Comparison of ENCODE assay signal across 14 cellular contexts in genomic region chr17:19388791-19389190, GRCh38. TPM values are rescaled to one million over a fixed set of nuclear protein-coding genes. Genes with fewer than 3 reads are reported as not detected.
A peak's percentile ranks its signal among the peaks of the same experiment; 100 is the strongest.
DNase-seq lines count a peak whose midpoint lies in the region; ATAC-seq, FAIRE-seq and TF ChIP-seq lines count a peak whose summit lies in the region.
"Had no signal": no experiment of that assay in that cellular context is flagged by ENCODE, and none has a peak within 500 bp of the region (broad histone marks: within the 10 kb centered on the region; RNA-seq: fewer than 3 reads in every experiment).

No MANE protein-coding gene starts in this region.

- H3K27me3 ChIP-seq in IMR-90 (ENCODE audit: control insufficient read depth, insufficient read depth, low read length) (no peaks in the 10 kb centered on the region), adrenal gland (no peaks in the 10 kb centered on the region), suprapubic skin (no peaks in the 10 kb centered on the region)
- H3K27me3 ChIP-seq: BLaER1 had no signal

- H2AK9ac ChIP-seq in IMR-90 (replicated peaks; ENCODE audit: low read depth, low read length, poor library complexity) = no peak overlapping the region

- H3K27ac ChIP-seq in IMR-90 (ENCODE audit: insufficient read depth, low read length) (peak overlapping the region; percentile 95; the same call in 1 of the 2 replicates), adrenal gland (peak overlapping the region; percentile 40 to 96 (median 73)), suprapubic skin (peak overlapping the region; percentile 93)
- H3K27ac ChIP-seq: BLaER1 had no signal

- no peak for FAIRE-seq in frontal cortex (lab: Jason Lieb, UNC)
- FAIRE-seq: GM12891 had no signal

- no peak overlapping the region for H3K56ac ChIP-seq in IMR-90 (ENCODE audit: extremely low read depth, insufficient read depth, low read length)

- no peak for TF ChIP-seq RAD21 in IMR-90 (IDR thresholded peaks at IDR 0.05; ENCODE audit: low read length)

- CTCF ChIA-PET in IMR-90 (lab: Yijun Ruan, JAX) = interaction anchor here (1.0 to 1.5 kb wide), 3 partner anchors 11 to 58 kb away, joined by 3 to 4 read pairs (median 3); no protein-coding TSS in a partner anchor
- CTCF ChIA-PET in activated CD4-positive, alpha-beta memory T cell treated with anti-CD3 and anti-CD28 coated beads for 36 hours (lab: Charles Lee) = interaction anchor here (1.2 kb wide), 1 partner anchor 26 kb away, joined by 7 read pairs; the partner anchor contains the start of gene B9D1

- H3K36me3 Mint-ChIP-seq in activated CD4-positive, alpha-beta memory T cell treated with anti-CD3 and anti-CD28 coated beads for 36 hours = no peaks in the 10 kb centered on the region
- H3K36me3 Mint-ChIP-seq: activated naive CD4-positive, alpha-beta T cell treated with anti-CD3 and anti-CD28 coated beads, Interleukin-2, amount 50 U/mL, for 72 hours had no signal

- peak overlapping the region; percentile 62; the same call in 1 of the 2 replicates for H3K4ac ChIP-seq in IMR-90 (ENCODE audit: low read depth, low read length)

- H3K27ac Mint-ChIP-seq in activated CD4-positive, alpha-beta memory T cell treated with anti-CD3 and anti-CD28 coated beads for 36 hours = no peak overlapping the region
- H3K27ac Mint-ChIP-seq: activated naive CD4-positive, alpha-beta T cell treated with anti-CD3 and anti-CD28 coated beads, Interleukin-2, amount 50 U/mL, for 72 hours had no signal

- H3K4me3 ChIP-seq in IMR-90 (ENCODE audit: insufficient read depth, low read depth, low read length) = no peak overlapping the region
- H3K4me3 ChIP-seq in adrenal gland = no peak overlapping the region
- no peak overlapping the region for H3K4me3 ChIP-seq in suprapubic skin
- H3K4me3 ChIP-seq: BLaER1 had no signal

- no peaks in the 10 kb centered on the region for H3K27me3 Mint-ChIP-seq in activated CD4-positive, alpha-beta memory T cell treated with anti-CD3 and anti-CD28 coated beads for 36 hours

- H3K4me3 Mint-ChIP-seq in activated CD4-positive, alpha-beta memory T cell treated with anti-CD3 and anti-CD28 coated beads for 36 hours = no peak overlapping the region

- peak overlapping the region; percentile 83; the same call in 1 of the 2 replicates for H2AK5ac ChIP-seq in IMR-90 (ENCODE audit: low read depth, low read length)

- no peaks in the 10 kb centered on the region for H3K9me3 Mint-ChIP-seq in activated CD4-positive, alpha-beta memory T cell treated with anti-CD3 and anti-CD28 coated beads for 36 hours
- H3K9me3 Mint-ChIP-seq: activated naive CD4-positive, alpha-beta T cell treated with anti-CD3 and anti-CD28 coated beads, Interleukin-2, amount 50 U/mL, for 72 hours had no signal

- peaks cover 35% of the 10 kb centered on the region for H3K9me1 ChIP-seq in IMR-90 (ENCODE audit: insufficient read depth, low read length)

- in situ Hi-C loops in IMR-90 (cut with MboI; ENCODE audit: low sequenced_read_pairs) = no loop called here

- peaks cover 21% of the 10 kb centered on the region for H3K36me3 ChIP-seq in IMR-90 (ENCODE audit: control insufficient read depth, insufficient read depth, low read length)
- H3K36me3 ChIP-seq in adrenal gland (replicated peaks in 1 of 2) = peaks cover 0 to 8% of the 10 kb centered on the region in 2 donors
- no peaks in the 10 kb centered on the region for H3K36me3 ChIP-seq in suprapubic skin

- POLR2A ChIA-PET in IMR-90 (lab: Charles Lee; ENCODE audit: unreplicated experiment) = no interaction called here
- POLR2A ChIA-PET in activated CD4-positive, alpha-beta memory T cell treated with anti-CD3 and anti-CD28 coated beads for 36 hours (lab: Charles Lee) = no interaction called here

- H3K4me1 Mint-ChIP-seq in activated CD4-positive, alpha-beta memory T cell treated with anti-CD3 and anti-CD28 coated beads for 36 hours (ENCODE audit: low read depth) = peaks cover 4% of the 10 kb centered on the region

- ATAC-seq in IMR-90 (ENCODE audit: low read depth) (no peak), left lobe of liver (peak; percentile 42), GM21360 (IDR thresholded peaks at IDR 0.05; ENCODE audit: unreplicated experiment) (no peak)
- ATAC-seq: activated naive CD4-positive, alpha-beta T cell treated with anti-CD3 and anti-CD28 coated beads, Interleukin-2, amount 50 U/mL, for 72 hours had no signal

- H3K4me2 ChIP-seq in IMR-90 (ENCODE audit: low read depth, low read length) = no peak overlapping the region; the same call in 1 of the 2 replicates
- H3K4me2 ChIP-seq: BLaER1 had no signal

- H2BK5ac ChIP-seq in IMR-90 (ENCODE audit: low read depth, low read length, poor library complexity, severe bottlenecking) = peak overlapping the region; percentile 11

- H3K23ac ChIP-seq in IMR-90 (ENCODE audit: low read depth, low read length) = peak overlapping the region; percentile 10; the same call in 1 of the 2 replicates

- no peak overlapping the region for H3K9ac ChIP-seq in IMR-90 (ENCODE audit: low read depth, low read length)
- H3K9ac ChIP-seq: BLaER1 had no signal

- no peak for TF ChIP-seq POLR2A in IMR-90 (IDR thresholded peaks at IDR 0.05; ENCODE audit: low read depth, low read length)
- no peak for TF ChIP-seq POLR2A in adrenal gland (IDR thresholded peaks at IDR 0.05)
- TF ChIP-seq POLR2A in suprapubic skin (IDR thresholded peaks at IDR 0.05) = no peak

- peak overlapping the region; percentile 84 for H2BK20ac ChIP-seq in IMR-90 (ENCODE audit: low read depth, low read length)

- BruUV-seq in IMR-90 (replicated peaks; lab: Mats Ljungman, UMichigan) = no TSS peak

- dilution Hi-C loops in IMR-90 (cut with HindIII; ENCODE audit: low sequenced_read_pairs, unreplicated experiment) = no loop called here

- peak overlapping the region; percentile 60 for H3K18ac ChIP-seq in IMR-90 (ENCODE audit: low read depth, low read length)

- peaks cover 8 to 25% of the 10 kb centered on the region in 2 experiments for H3K79me1 ChIP-seq in IMR-90 (ENCODE audit: low read depth in 1 of 2, low read length in 2 of 2)

- TF ChIP-seq EP300 in suprapubic skin (IDR thresholded peaks at IDR 0.05) = no peak

- TF ChIP-seq CTCF in IMR-90 (conservative IDR thresholded peaks at IDR 0.05; ENCODE audit: low read depth, low read length) (no peak), adrenal gland (IDR thresholded peaks at IDR 0.05) (no peak), suprapubic skin (IDR thresholded peaks at IDR 0.05) (no peak)

- H2BK15ac ChIP-seq in IMR-90 (ENCODE audit: low read depth, low read length) = peak overlapping the region; percentile 27; the same call in 2 of the 3 replicates

- H4K5ac ChIP-seq in IMR-90 (ENCODE audit: low read depth, low read length) = peak overlapping the region; percentile 23; the same call in 1 of the 2 replicates

- peak overlapping the region; percentile 25 for H2BK120ac ChIP-seq in IMR-90 (ENCODE audit: low read depth, low read length)

- peaks cover 43% of the 10 kb centered on the region for H3K4me1 ChIP-seq in IMR-90 (ENCODE audit: control insufficient read depth, insufficient read depth, low read length)
- H3K4me1 ChIP-seq in adrenal gland (replicated peaks in 1 of 2) = peaks cover 38 to 63% of the 10 kb centered on the region in 2 donors
- peaks cover 63% of the 10 kb centered on the region for H3K4me1 ChIP-seq in suprapubic skin

- peak overlapping the region; percentile 24; the same call in 1 of the 2 replicates for H4K91ac ChIP-seq in IMR-90 (ENCODE audit: insufficient read depth, low read depth, low read length)

- intact Hi-C loops in IMR-90 (cut with micrococcal nuclease) (no loop called here), adrenal gland (cut with DNase I) (no loop called here)
- intact Hi-C loops in activated CD4-positive, alpha-beta memory T cell treated with anti-CD3 and anti-CD28 coated beads for 36 hours (cut with micrococcal nuclease) = no loop called here

- H3K9me3 ChIP-seq in IMR-90 (ENCODE audit: control insufficient read depth, insufficient read depth, low read length) (no peaks in the 10 kb centered on the region), adrenal gland (replicated peaks in 1 of 3) (no peaks in the 10 kb centered on the region), suprapubic skin (no peaks in the 10 kb centered on the region)
- H3K9me3 ChIP-seq: BLaER1 had no signal

- no peak overlapping the region for H2AFZ ChIP-seq in IMR-90 (replicated peaks; ENCODE audit: low read length, poor library complexity)

- H3K14ac ChIP-seq in IMR-90 (replicated peaks; ENCODE audit: low read depth, low read length) = peak overlapping the region; percentile 70

- DNase-seq in IMR-90 (peak; percentile 37), adrenal gland (peak; percentile 77 to 98 (median 95)), left lobe of liver (ENCODE audit: low spot score) (no peak), suprapubic skin (ENCODE audit: low spot score in 2 of 2) (peak in 1 of 2 donors; percentile 68), frontal cortex (ENCODE audit: low spot score in 2 of 2) (no peak)
- DNase-seq in activated CD4-positive, alpha-beta memory T cell treated with anti-CD3 and anti-CD28 coated beads for 36 hours = no peak
- DNase-seq: activated CD4-positive, CD25-positive, alpha-beta regulatory T cell; activated CD8-positive, alpha-beta memory T cell treated with anti-CD3 and anti-CD28 coated beads, Interleukin-2, amount 50 U/mL, for 48 hours; trophoblast cell had no signal

- H4K20me1 ChIP-seq in IMR-90 (ENCODE audit: insufficient read depth, low read length) = peaks cover 15% of the 10 kb centered on the region

- peak overlapping the region in 1 of 2 experiments; percentile 21; a peak in 2 of 4 replicates for H4K8ac ChIP-seq in IMR-90 (ENCODE audit: low read depth in 2 of 2, low read length in 2 of 2)

RNA-seq across cellular contexts. Expression of gene MFAP4, which starts 1.8 kb away (rescaled TPM):
- total RNA-seq in IMR-90 (2012; rRNA removed) (5.0 and 7.0 TPM in 2 replicates), adrenal gland (10 to 100 TPM; 24.1 to 84.5 (median 29.9) TPM), left lobe of liver (2.8 TPM), suprapubic skin (10 to 100 TPM; 14.9 to 27.8 (median 24.9) TPM), frontal cortex (0.82 TPM)
- polyA plus RNA-seq in IMR-90 (2012; rRNA removed) (69.5 and 71.6 TPM in 2 replicates), adrenal gland (10 to 100 TPM; 36.8 to 53.6 (median 40.1) TPM)
- polyA plus RNA-seq in IMR-90 (2012; cell fraction: cytosol; rRNA removed) = 64.0 and 103 TPM in 2 replicates
- polyA plus RNA-seq in IMR-90 (2012; cell fraction: nucleus; rRNA removed; ENCODE audit: low replicate concordance) = 30.2 and 36.0 TPM in 2 replicates
- total RNA-seq in activated CD4-positive, alpha-beta memory T cell treated with anti-CD3 and anti-CD28 coated beads for 36 hours = not detected
- total RNA-seq: activated naive CD4-positive, alpha-beta T cell treated with anti-CD3 and anti-CD28 coated beads, Interleukin-2, amount 50 U/mL, for 72 hours; M059J had no signal

RNA-seq across cellular contexts. Expression of gene MAPK7, which starts 10.5 kb away (rescaled TPM):
- total RNA-seq in IMR-90 (2012; rRNA removed) = 6.4 and 9.7 TPM in 2 replicates
- polyA plus RNA-seq in IMR-90 (2012; rRNA removed) = 20.7 and 25.4 TPM in 2 replicates
- polyA plus RNA-seq in IMR-90 (2012; cell fraction: cytosol; rRNA removed) = 31.6 and 31.9 TPM in 2 replicates
- polyA plus RNA-seq in IMR-90 (2012; cell fraction: nucleus; rRNA removed; ENCODE audit: low replicate concordance) = 48.2 and 94.1 TPM in 2 replicates
- total RNA-seq in adrenal gland = 100 to 1,000 TPM in 1 of 8 donors, 10 to 100 TPM in 7; 37.4 to 223 (median 48.3) TPM
- 10 to 100 TPM; 22.6 to 41.3 (median 26.8) TPM for polyA plus RNA-seq in adrenal gland
- total RNA-seq in left lobe of liver = 7.7 TPM
- total RNA-seq in suprapubic skin = 10 to 100 TPM; 30.9 to 47.1 (median 43.6) TPM
- total RNA-seq in frontal cortex = 12.6 TPM
- total RNA-seq in activated CD4-positive, alpha-beta memory T cell treated with anti-CD3 and anti-CD28 coated beads for 36 hours = 10 to 100 TPM; 15.4 to 17.2 TPM

RNA-seq across cellular contexts. Expression of gene RNF112, which starts 22.2 kb away (rescaled TPM):
- 1.7 and 2.5 TPM in 2 replicates for total RNA-seq in IMR-90 (2012; rRNA removed)
- 5.5 and 5.7 TPM in 2 replicates for polyA plus RNA-seq in IMR-90 (2012; rRNA removed)
- 2.2 and 2.8 TPM in 2 replicates for polyA plus RNA-seq in IMR-90 (2012; cell fraction: cytosol; rRNA removed)
- 32.3 and 51.9 TPM in 2 replicates for polyA plus RNA-seq in IMR-90 (2012; cell fraction: nucleus; rRNA removed; ENCODE audit: low replicate concordance)
- 1 to 10 TPM in 5 of 8 donors, under 1 TPM in 2, not detected in 1; 0.88 to 4.6 (median 2.0) TPM for total RNA-seq in adrenal gland
- polyA plus RNA-seq in adrenal gland = 10 to 100 TPM in 1 of 3 donors, 1 to 10 TPM in 2; 2.8 to 35.6 (median 6.4) TPM
- 0.45 TPM for total RNA-seq in left lobe of liver
- 1 to 10 TPM in 3 of 4 donors, under 1 TPM in 1; 0.62 to 3.9 (median 1.5) TPM for total RNA-seq in suprapubic skin
- total RNA-seq in frontal cortex = 26.1 TPM
- under 1 TPM; 0.86 to 0.97 TPM for total RNA-seq in activated CD4-positive, alpha-beta memory T cell treated with anti-CD3 and anti-CD28 coated beads for 36 hours

RNA-seq across cellular contexts. Expression of gene B9D1, which starts 26.3 kb away (rescaled TPM):
- 23.3 and 42.5 TPM in 2 replicates for total RNA-seq in IMR-90 (2012; rRNA removed)
- polyA plus RNA-seq in IMR-90 (2012; rRNA removed) = 43.8 and 54.9 TPM in 2 replicates
- polyA plus RNA-seq in IMR-90 (2012; cell fraction: cytosol; rRNA removed) = 53.7 and 71.4 TPM in 2 replicates
- polyA plus RNA-seq in IMR-90 (2012; cell fraction: nucleus; rRNA removed; ENCODE audit: low replicate concordance) = 30.7 and 46.9 TPM in 2 replicates
- 10 to 100 TPM; 19.3 to 67.7 (median 30.1) TPM for total RNA-seq in adrenal gland
- 10 to 100 TPM; 24.7 to 56.4 (median 37.2) TPM for polyA plus RNA-seq in adrenal gland
- 3.0 TPM for total RNA-seq in left lobe of liver
- 10 to 100 TPM; 10.7 to 21.7 (median 17.3) TPM for total RNA-seq in suprapubic skin
- 12.6 TPM for total RNA-seq in frontal cortex
- total RNA-seq in activated CD4-positive, alpha-beta memory T cell treated with anti-CD3 and anti-CD28 coated beads for 36 hours = 1 to 10 TPM; 7.2 to 7.6 TPM

Comparison
In these comparisons a context has a peak if more than half of its experiments do, and no peak if none do; other contexts are left out.
1. DNase-seq: peak in IMR-90 (single experiment) and adrenal gland (7 of 7); none in left lobe of liver (single experiment), frontal cortex (0 of 2) and activated CD4-positive, alpha-beta memory T cell treated with anti-CD3 and anti-CD28 coated beads for 36 hours (single experiment).
2. Peak in every context shown above with its lines, with median percentiles within 50 percentile points of each other: H3K27ac ChIP-seq.